ENCODE assay signal across 8 cellular contexts in genomic region chr6:75230484-75231325, GRCh38. TPM values are rescaled to one million over a fixed set of nuclear protein-coding genes. Genes with fewer than 3 reads are reported as not detected.
DNase-seq lines count a peak whose midpoint lies in the region; ATAC-seq and TF ChIP-seq lines count a peak whose summit lies in the region.

No MANE protein-coding gene starts in this region.

- H3K4me1 Mint-ChIP-seq in naive thymus-derived CD4-positive, alpha-beta T cell: no peaks in the 10 kb centered on the region

- H3K27ac ChIP-seq in smooth muscle cell (ENCODE audit: low read depth): no peak overlapping the region
- H3K27ac ChIP-seq in naive thymus-derived CD4-positive, alpha-beta T cell (ENCODE audit: low read depth, low read length): no peak overlapping the region

- ATAC-seq in HG02798 (IDR thresholded peaks at IDR 0.05; ENCODE audit: poor library complexity, unreplicated experiment) (no peak), HG03280 (IDR thresholded peaks at IDR 0.05; ENCODE audit: unreplicated experiment) (no peak)
- no peak for ATAC-seq in naive thymus-derived CD4-positive, alpha-beta T cell

- no peaks in the 10 kb centered on the region for H3K27me3 Mint-ChIP-seq in naive thymus-derived CD4-positive, alpha-beta T cell

- no peak overlapping the region for H2AFZ ChIP-seq in smooth muscle cell (ENCODE audit: low read depth)

- no peaks in the 10 kb centered on the region for H3K4me1 ChIP-seq in smooth muscle cell (ENCODE audit: low read depth)
- no peaks in the 10 kb centered on the region for H3K4me1 ChIP-seq in naive thymus-derived CD4-positive, alpha-beta T cell (ENCODE audit: control insufficient read depth in 2 of 2, insufficient read depth in 2 of 2, low read length in 2 of 2)

- no peak overlapping the region for H3K27ac Mint-ChIP-seq in naive thymus-derived CD4-positive, alpha-beta T cell

- H3K36me3 Mint-ChIP-seq in naive thymus-derived CD4-positive, alpha-beta T cell: peaks cover 0 to 2% (median 0%) of the 10 kb centered on the region in 5 donors

- WGBS in smooth muscle cell (ENCODE audit: low lambda C conversion rate): 47% methylated on average over 10 of the region's 10 CpGs

- H4K20me1 ChIP-seq in smooth muscle cell (ENCODE audit: low read depth): no peaks in the 10 kb centered on the region

- peak; percentile 57 for TF ChIP-seq CTCF in smooth muscle cell (IDR thresholded peaks at IDR 0.05; ENCODE audit: borderline replicate concordance, insufficient read depth, poor library complexity, severe bottlenecking)

- POLR2A ChIA-PET in naive thymus-derived CD4-positive, alpha-beta T cell (lab: Charles Lee): no interaction called here

- no peaks in the 10 kb centered on the region for H3F3A ChIP-seq in smooth muscle cell (ENCODE audit: low read depth)

- CTCF ChIA-PET in naive thymus-derived CD4-positive, alpha-beta T cell (lab: Charles Lee): interaction anchor here (1.0 kb wide), 1 partner anchor 22 kb away, joined by 3 read pairs; no protein-coding TSS in a partner anchor

- peak overlapping the region; percentile 28 for H3K4me3 ChIP-seq in smooth muscle cell
- H3K4me3 ChIP-seq in naive thymus-derived CD4-positive, alpha-beta T cell (ENCODE audit: low read length): no peak overlapping the region

- H3K4me2 ChIP-seq in smooth muscle cell: peak overlapping the region; percentile 85

- H3K27me3 ChIP-seq in smooth muscle cell (ENCODE audit: low read depth): no peaks in the 10 kb centered on the region
- H3K27me3 ChIP-seq in naive thymus-derived CD4-positive, alpha-beta T cell (ENCODE audit: control insufficient read depth in 2 of 2, insufficient read depth in 2 of 2, low read length in 2 of 2): no peaks in the 10 kb centered on the region

- H3K9ac ChIP-seq in smooth muscle cell (ENCODE audit: low read depth): no peak overlapping the region

- no peaks in the 10 kb centered on the region for H3K9me3 Mint-ChIP-seq in naive thymus-derived CD4-positive, alpha-beta T cell

- H3K79me2 ChIP-seq in smooth muscle cell (ENCODE audit: low read depth): no peaks in the 10 kb centered on the region

- no peaks in the 10 kb centered on the region for H3K9me3 ChIP-seq in smooth muscle cell (replicated peaks; ENCODE audit: low read depth)
- no peaks in the 10 kb centered on the region for H3K9me3 ChIP-seq in naive thymus-derived CD4-positive, alpha-beta T cell (ENCODE audit: control insufficient read depth in 2 of 3, low read length in 3 of 3)

- DNase-seq in AML-193 (lab: John Stamatoyannopoulos, UW) (peak; percentile 38 to 50), HCEC 1CT (peak; percentile 68), SW480 (ENCODE audit: low spot score) (peak; percentile 21), head of caudate nucleus (peak in 24 of 42 donors; percentile 23 to 78 (median 54)), smooth muscle cell (lab: John Stamatoyannopoulos, UW; ENCODE audit: unreplicated experiment) (no peak)
- DNase-seq in naive thymus-derived CD4-positive, alpha-beta T cell: no peak

- H3K36me3 ChIP-seq in smooth muscle cell (ENCODE audit: low read depth): no peaks in the 10 kb centered on the region
- no peaks in the 10 kb centered on the region for H3K36me3 ChIP-seq in naive thymus-derived CD4-positive, alpha-beta T cell (ENCODE audit: control insufficient read depth in 2 of 3, insufficient read depth in 3 of 3, low read length in 3 of 3)

- H3K4me3 Mint-ChIP-seq in naive thymus-derived CD4-positive, alpha-beta T cell: no peak overlapping the region

- intact Hi-C loops in head of caudate nucleus (cut with DNase I): no loop called here
- intact Hi-C loops in naive thymus-derived CD4-positive, alpha-beta T cell (cut with micrococcal nuclease): no loop called here

RNA-seq across cellular contexts. Expression of gene COX7A2, which starts 12.9 kb away (rescaled TPM):
- 321 and 1,287 TPM in 2 replicates for total RNA-seq in smooth muscle cell
- 771 and 802 TPM in 2 replicates for polyA plus RNA-seq in smooth muscle cell
- total RNA-seq in naive thymus-derived CD4-positive, alpha-beta T cell: 100 to 1,000 TPM; 159 to 395 (median 183) TPM
- polyA plus RNA-seq in naive thymus-derived CD4-positive, alpha-beta T cell: 100 to 1,000 TPM; 791 to 969 TPM

RNA-seq across cellular contexts. Expression of gene COL12A1, which starts 24.9 kb away (rescaled TPM):
- total RNA-seq in smooth muscle cell: 154 and 214 TPM in 2 replicates
- 27.9 and 44.2 TPM in 2 replicates for polyA plus RNA-seq in smooth muscle cell
- under 1 TPM in 1 of 5 experiments, not detected in 4; 0.27 TPM for total RNA-seq in naive thymus-derived CD4-positive, alpha-beta T cell
- polyA plus RNA-seq in naive thymus-derived CD4-positive, alpha-beta T cell: not detected

RNA-seq across cellular contexts. Expression of gene TMEM30A, which starts 53.9 kb away (rescaled TPM):
- total RNA-seq in smooth muscle cell: 230 and 282 TPM in 2 replicates
- polyA plus RNA-seq in smooth muscle cell: 99.3 and 110 TPM in 2 replicates
- 10 to 100 TPM; 36.2 to 91.4 (median 61.1) TPM for total RNA-seq in naive thymus-derived CD4-positive, alpha-beta T cell
- polyA plus RNA-seq in naive thymus-derived CD4-positive, alpha-beta T cell: 10 to 100 TPM; 26.7 to 39.4 TPM

Comparison
In these comparisons a context has a peak if more than half of its experiments do, and no peak if none do; other contexts are left out.
1. DNase-seq: peak in AML-193 (2 of 2), HCEC 1CT (single experiment), SW480 (single experiment) and head of caudate nucleus (24 of 42); none in smooth muscle cell (single experiment) and naive thymus-derived CD4-positive, alpha-beta T cell (0 of 9).
2. RNA of gene COL12A1, which starts 24.9 kb away (total RNA-seq): 154 to 214 TPM in smooth muscle cell; 0.27 TPM in naive thymus-derived CD4-positive, alpha-beta T cell; every median in the first group is over 100 times any median in the second.